ENCODE assay signal across 9 cellular contexts in the genomic region with DNA sequence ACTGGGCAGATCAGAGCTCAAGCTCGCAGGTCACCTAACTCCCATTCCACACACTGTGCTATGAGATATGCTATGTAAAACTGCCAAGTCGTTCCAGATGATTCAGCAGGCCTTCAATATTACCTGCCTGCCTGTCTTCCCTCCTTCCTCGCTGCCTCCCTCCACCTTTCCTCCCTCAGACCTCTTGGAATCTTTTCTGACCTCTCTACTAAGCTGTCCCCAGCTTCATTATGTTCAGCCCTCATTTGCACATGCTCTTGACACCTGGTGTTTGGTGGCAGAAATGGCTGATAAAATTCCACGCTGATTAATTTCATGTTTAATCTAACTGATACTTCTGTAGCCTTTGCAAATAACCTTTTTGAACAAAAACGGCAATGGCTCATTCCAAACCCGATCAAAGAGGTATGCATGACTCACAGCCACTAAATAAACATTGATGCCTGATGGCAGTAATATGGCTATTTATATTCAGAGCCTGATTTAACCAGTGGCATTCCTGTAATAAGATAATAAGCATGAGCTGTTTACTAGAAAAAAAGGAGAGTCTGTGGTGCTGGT.
DNase-seq lines count a peak whose midpoint lies in the region; ATAC-seq and TF ChIP-seq lines count a peak whose summit lies in the region.
"Had no signal": no experiment of that assay in that cellular context is flagged by ENCODE, and none has a peak within 500 bp of the region (broad histone marks: within the 10 kb centered on the region; RNA-seq: fewer than 3 reads in every experiment).

No MANE protein-coding gene starts in this region.

- no peaks in the 10 kb centered on the region for H3K9me3 ChIP-seq in sigmoid colon

- peaks cover 28% of the 10 kb centered on the region for H3K27me3 Mint-ChIP-seq in activated CD8-positive, alpha-beta T cell treated with anti-CD3 and anti-CD28 coated beads, Interleukin-2, amount 10 ng/mL, durations not matched to agents 7 days and 5 days (ENCODE audit: low read depth)
- peaks cover 3% of the 10 kb centered on the region for H3K27me3 Mint-ChIP-seq in activated CD4-positive, alpha-beta T cell treated with anti-CD3 and anti-CD28 coated beads for 36 hours

- no peak for TF ChIP-seq CTCF in sigmoid colon (IDR thresholded peaks at IDR 0.05)

- TF ChIP-seq POLR2A in sigmoid colon (IDR thresholded peaks at IDR 0.05) = no peak

- H3K4me3 ChIP-seq in sigmoid colon = no peak overlapping the region

- no peak for TF ChIP-seq EP300 in sigmoid colon (IDR thresholded peaks at IDR 0.05)

- peaks cover 3% of the 10 kb centered on the region for H3K36me3 Mint-ChIP-seq in activated CD8-positive, alpha-beta T cell treated with anti-CD3 and anti-CD28 coated beads, Interleukin-2, amount 10 ng/mL, durations not matched to agents 7 days and 5 days (ENCODE audit: low read depth)
- no peaks in the 10 kb centered on the region for H3K36me3 Mint-ChIP-seq in activated CD4-positive, alpha-beta T cell treated with anti-CD3 and anti-CD28 coated beads for 36 hours (ENCODE audit: low read depth)

- CTCF ChIA-PET in HEK293T (lab: Yijun Ruan, JAX) = interaction anchor here (0.7 to 2.2 kb wide), 2 partner anchors 17 to 81 kb away, joined by 3 to 7 read pairs; no protein-coding TSS in a partner anchor
- CTCF ChIA-PET in activated CD8-positive, alpha-beta T cell treated with anti-CD3 and anti-CD28 coated beads, Interleukin-2, amount 10 ng/mL, durations not matched to agents 7 days and 5 days (lab: Charles Lee) = no interaction called here
- CTCF ChIA-PET in activated CD4-positive, alpha-beta T cell treated with anti-CD3 and anti-CD28 coated beads for 36 hours (lab: Charles Lee) = no interaction called here

- H3K36me3 ChIP-seq in sigmoid colon = no peaks in the 10 kb centered on the region

- H3K4me1 ChIP-seq in sigmoid colon = peaks cover 0 to 28% (median 22%) of the 10 kb centered on the region in 4 donors

- H3K4me1 Mint-ChIP-seq in activated CD8-positive, alpha-beta T cell treated with anti-CD3 and anti-CD28 coated beads, Interleukin-2, amount 10 ng/mL, durations not matched to agents 7 days and 5 days (ENCODE audit: low read depth) = peaks cover 2% of the 10 kb centered on the region
- no peaks in the 10 kb centered on the region for H3K4me1 Mint-ChIP-seq in activated CD4-positive, alpha-beta T cell treated with anti-CD3 and anti-CD28 coated beads for 36 hours

- POLR2A ChIA-PET in HEK293T (lab: Yijun Ruan, JAX) = interaction anchor here (0.8 to 1.1 kb wide), 2 partner anchors 16 to 21 kb away, joined by 3 read pairs; no protein-coding TSS in a partner anchor
- POLR2A ChIA-PET in activated CD8-positive, alpha-beta T cell treated with anti-CD3 and anti-CD28 coated beads, Interleukin-2, amount 10 ng/mL, durations not matched to agents 7 days and 5 days (lab: Charles Lee) = interaction anchor here (0.6 kb wide), 1 partner anchor 1208 kb away, joined by 3 read pairs; no protein-coding TSS in a partner anchor
- POLR2A ChIA-PET in activated CD4-positive, alpha-beta T cell treated with anti-CD3 and anti-CD28 coated beads for 36 hours (lab: Charles Lee) = no interaction called here

- H3K27ac Mint-ChIP-seq in activated CD8-positive, alpha-beta T cell treated with anti-CD3 and anti-CD28 coated beads, Interleukin-2, amount 10 ng/mL, durations not matched to agents 7 days and 5 days = no peak overlapping the region
- H3K27ac Mint-ChIP-seq in activated CD4-positive, alpha-beta T cell treated with anti-CD3 and anti-CD28 coated beads for 36 hours = no peak overlapping the region

- no peaks in the 10 kb centered on the region for H3K27me3 ChIP-seq in sigmoid colon

- H3K4me3 Mint-ChIP-seq in activated CD8-positive, alpha-beta T cell treated with anti-CD3 and anti-CD28 coated beads, Interleukin-2, amount 10 ng/mL, durations not matched to agents 7 days and 5 days = no peak overlapping the region
- H3K4me3 Mint-ChIP-seq in activated CD4-positive, alpha-beta T cell treated with anti-CD3 and anti-CD28 coated beads for 36 hours = no peak overlapping the region

- DNase-seq in HEK293T (ENCODE audit: extremely low spot score) = no peak
- peak; percentile 81 for DNase-seq in NCI-H774 (lab: John Stamatoyannopoulos, UW)
- DNase-seq in epithelial cell of prostate (ENCODE audit: low read depth, low spot score) = no peak
- no peak for DNase-seq in sigmoid colon
- no peak for DNase-seq in activated CD8-positive, alpha-beta T cell treated with anti-CD3 and anti-CD28 coated beads, Interleukin-2, amount 10 ng/mL, durations not matched to agents 7 days and 5 days
- no peak for DNase-seq in retina
- DNase-seq in activated CD4-positive, alpha-beta T cell treated with anti-CD3 and anti-CD28 coated beads for 36 hours = no peak
- DNase-seq: stimulated activated CD4-positive, alpha-beta T cell treated with anti-CD3 and anti-CD28 coated beads, Interleukin-4, amount 100 ng/mL, for 1 hour had no signal

- intact Hi-C loops in sigmoid colon (cut with DNase I) = no loop called here
- intact Hi-C loops in activated CD4-positive, alpha-beta T cell treated with anti-CD3 and anti-CD28 coated beads for 36 hours (cut with DNase I, micrococcal nuclease) = no loop called here

- no peak for ATAC-seq in HG03469 (IDR thresholded peaks at IDR 0.05; ENCODE audit: unreplicated experiment)
- ATAC-seq in activated CD8-positive, alpha-beta T cell treated with anti-CD3 and anti-CD28 coated beads, Interleukin-2, amount 10 ng/mL, durations not matched to agents 7 days and 5 days = no peak
- ATAC-seq in activated CD4-positive, alpha-beta T cell treated with anti-CD3 and anti-CD28 coated beads for 36 hours = no peak

- H3K9me3 Mint-ChIP-seq in activated CD8-positive, alpha-beta T cell treated with anti-CD3 and anti-CD28 coated beads, Interleukin-2, amount 10 ng/mL, durations not matched to agents 7 days and 5 days (ENCODE audit: insufficient read depth) = no peaks in the 10 kb centered on the region
- no peaks in the 10 kb centered on the region for H3K9me3 Mint-ChIP-seq in activated CD4-positive, alpha-beta T cell treated with anti-CD3 and anti-CD28 coated beads for 36 hours (ENCODE audit: low read depth)

- peak overlapping the region; percentile 66 for H3K27ac ChIP-seq in epithelial cell of prostate
- H3K27ac ChIP-seq in sigmoid colon = peak overlapping the region; percentile 36 to 68 (median 52)

- WGBS in sigmoid colon, 2 donors = 31 to 54% methylated on average over 6 of the region's 6 CpGs

TF ChIP-seq in HEK293T, 16 proteins besides CTCF, POLR2A, EP300 and RAD21:
- TF ChIP-seq FOXM1 (IDR thresholded peaks at IDR 0.05; ENCODE audit: borderline replicate concordance) (no peak), BHLHE40 (IDR thresholded peaks at IDR 0.05; ENCODE audit: borderline replicate concordance) (no peak), L3MBTL2 (conservative IDR thresholded peaks at IDR 0.05) (0 out of 2 replicates have a peak, but pooled peaks have one; percentile 22)
TF ChIP-seq in HEK293T: peak in this region for 1.
